1 cellular context compared by ENCODE assay signal in genomic region chr1:171781167-171781875, GRCh38.
TF ChIP-seq lines count a peak whose summit lies in the region.

TSS of gene METTL13 (plus strand) at chr1:171781660. CDS start at chr1:171781968, 308 bp downstream.

TF ChIP-seq in WTC11, 78 proteins besides CTCF, POLR2A, EP300 and RAD21 (continued from another document):
- no peak for TF ChIP-seq PREB (CRISPR knock-in tag; IDR thresholded peaks at IDR 0.05; ENCODE audit: borderline replicate concordance)
- TF ChIP-seq ZNF416 (CRISPR knock-in tag; IDR thresholded peaks at IDR 0.05), result no peak
- TF ChIP-seq ETV6 (CRISPR knock-in tag; IDR thresholded peaks at IDR 0.05), result peak; percentile 95
- no peak for TF ChIP-seq NFATC4 (CRISPR knock-in tag; IDR thresholded peaks at IDR 0.05)
- no peak for TF ChIP-seq SOX15 (CRISPR knock-in tag; IDR thresholded peaks at IDR 0.05)
- TF ChIP-seq MAX (CRISPR knock-in tag; IDR thresholded peaks at IDR 0.05), result peak; percentile 84
- TF ChIP-seq ATF2 (CRISPR knock-in tag; IDR thresholded peaks at IDR 0.05; ENCODE audit: borderline replicate concordance, low read depth), result no peak
- TF ChIP-seq E2F5 (CRISPR knock-in tag; IDR thresholded peaks at IDR 0.05), result peak; percentile 47; the same call in 1 of the 2 replicates
- peak; percentile 88; the same call in 1 of the 2 replicates for TF ChIP-seq FOXK1 (CRISPR knock-in tag; IDR thresholded peaks at IDR 0.05)
- TF ChIP-seq GABPB1 (CRISPR knock-in tag; IDR thresholded peaks at IDR 0.05), result peak; percentile 25; the same call in 1 of the 2 replicates
- no peak for TF ChIP-seq GTF2I (CRISPR knock-in tag; conservative IDR thresholded peaks at IDR 0.05)
- no peak for TF ChIP-seq NR2C2 (CRISPR knock-in tag; IDR thresholded peaks at IDR 0.05)
- no peak for TF ChIP-seq KAT7 (CRISPR knock-in tag; IDR thresholded peaks at IDR 0.05; ENCODE audit: borderline replicate concordance)
- no peak for TF ChIP-seq ZNF219 (CRISPR knock-in tag; IDR thresholded peaks at IDR 0.05; ENCODE audit: borderline replicate concordance)
- TF ChIP-seq IRF1 (CRISPR knock-in tag; IDR thresholded peaks at IDR 0.05), result 0 out of 2 replicates have a peak, but pooled peaks have one; percentile 10
- TF ChIP-seq HMGXB4 (CRISPR knock-in tag; IDR thresholded peaks at IDR 0.05), result 0 out of 2 replicates have a peak, but pooled peaks have one; percentile 48
- TF ChIP-seq CBFB (CRISPR knock-in tag; IDR thresholded peaks at IDR 0.05; ENCODE audit: low read depth), result no peak
- no peak for TF ChIP-seq SMAD4 (CRISPR knock-in tag; IDR thresholded peaks at IDR 0.05)
